In the genomic region with DNA sequence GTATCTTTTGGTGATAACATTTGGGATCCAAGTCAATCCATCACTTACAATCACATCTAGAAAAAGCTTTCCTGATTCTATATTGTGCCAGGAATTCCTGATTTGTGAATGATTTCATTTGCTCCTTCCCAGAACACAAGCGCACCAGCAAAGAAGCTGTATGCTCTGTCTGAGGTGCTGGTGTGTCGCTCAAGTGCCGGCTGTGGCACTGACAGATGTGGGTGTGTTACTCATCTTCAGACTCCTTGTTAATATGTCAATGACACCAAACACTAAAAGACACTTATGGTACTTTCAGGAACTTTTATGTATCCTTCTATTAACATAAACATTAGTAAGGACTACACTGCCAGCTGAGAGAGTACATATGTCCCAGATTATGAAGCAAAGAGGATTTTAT, we compare ENCODE assay signal across 26 cellular contexts.
"Had no signal": no experiment of that assay in that cellular context is flagged by ENCODE, and none has a peak within 500 bp of the region (broad histone marks: within the 10 kb centered on the region; RNA-seq: fewer than 3 reads in every experiment).

No MANE protein-coding gene starts in this region.

- DNase-seq: activated CD4-positive, alpha-beta T cell treated with anti-CD3 and anti-CD28 coated beads, Interleukin-2, amount 10 ng/mL, durations not matched to agents 24 days and 14 days; activated CD4-positive, alpha-beta T cell treated with anti-CD3 and anti-CD28 coated beads, Interleukin-2, amount 50 U/mL, for 4 hours; activated CD8-positive, alpha-beta T cell treated with anti-CD3 and anti-CD28 coated beads, Interleukin-2, amount 10 ng/mL, durations not matched to agents 7 days and 5 days; activated gamma-delta T cell; activated naive CD4-positive, alpha-beta T cell treated with Interleukin-2 at 50 U/mL for 16 hours; activated naive CD8-positive, alpha-beta T cell treated with anti-CD3 and anti-CD28 coated beads, Interleukin-2, amount 10 ng/mL, durations not matched to agents 7 days and 5 days; activated T-cell treated with anti-CD3 and anti-CD28 coated beads, Interleukin-2, amount 50 U/mL, for 24 hours; amygdala; Kasumi-1; KG1; MG63; MV-4-11; NCI-H1092; NCI-H1694; NCI-H2029 treated with DMSO at 0.1 percent for 48 hours; NCI-H2107; NCI-H226; NCI-H446 treated with DMSO at 0.1 percent for 48 hours; NCI-H526; NCI-H774; SHP77; SK-N-SH had no signal

- H3K4me1 Mint-ChIP-seq: activated CD4-positive, alpha-beta T cell treated with anti-CD3 and anti-CD28 coated beads, Interleukin-2, amount 10 ng/mL, durations not matched to agents 24 days and 14 days; activated naive CD4-positive, alpha-beta T cell treated with anti-CD3 and anti-CD28 coated beads, Interleukin-2, amount 50 U/mL, for 24 hours; activated naive CD8-positive, alpha-beta T cell treated with anti-CD3 and anti-CD28 coated beads, Interleukin-2, amount 10 ng/mL, durations not matched to agents 7 days and 5 days had no signal

- H3K36me3 Mint-ChIP-seq: activated naive CD4-positive, alpha-beta T cell treated with anti-CD3 and anti-CD28 coated beads, Interleukin-2, amount 50 U/mL, for 24 hours; activated naive CD8-positive, alpha-beta T cell treated with anti-CD3 and anti-CD28 coated beads, Interleukin-2, amount 10 ng/mL, durations not matched to agents 7 days and 5 days had no signal

- H3K27me3 Mint-ChIP-seq: activated CD4-positive, alpha-beta T cell treated with anti-CD3 and anti-CD28 coated beads, Interleukin-2, amount 10 ng/mL, durations not matched to agents 24 days and 14 days; activated naive CD8-positive, alpha-beta T cell treated with anti-CD3 and anti-CD28 coated beads, Interleukin-2, amount 10 ng/mL, durations not matched to agents 7 days and 5 days had no signal

- H3K9me3 Mint-ChIP-seq: activated CD4-positive, alpha-beta T cell treated with anti-CD3 and anti-CD28 coated beads, Interleukin-2, amount 10 ng/mL, durations not matched to agents 24 days and 14 days; activated naive CD4-positive, alpha-beta T cell treated with anti-CD3 and anti-CD28 coated beads, Interleukin-2, amount 50 U/mL, for 24 hours; activated naive CD8-positive, alpha-beta T cell treated with anti-CD3 and anti-CD28 coated beads, Interleukin-2, amount 10 ng/mL, durations not matched to agents 7 days and 5 days; activated T-cell treated with anti-CD3 and anti-CD28 coated beads, Interleukin-2, amount 50 U/mL, for 24 hours; activated T-helper 2 cell treated with anti-CD3 and anti-CD28 coated beads, Interferon-gamma antibody, Interleukin-2, Interleukin-4, amounts not matched to agents 10 μg/mL and 5 μg/mL and 100 μg/mL, durations not matched to agents 14 hours and 24 hours and 36 hours; T-helper 1 cell treated with Interleukin-12 subunit alpha and Interleukin-12 subunit beta and Interleukin-4 antibody, amounts not matched to agents 30 μg/mL and 1 μg/mL, for 36 hours; T-helper 2 cell treated with Interferon-gamma antibody and Interleukin-4, amounts not matched to agents 5 μg/mL and 100 μg/mL, for 36 hours had no signal

- H3K27ac Mint-ChIP-seq: activated CD4-positive, alpha-beta T cell treated with anti-CD3 and anti-CD28 coated beads, Interleukin-2, amount 10 ng/mL, durations not matched to agents 24 days and 14 days; activated CD8-positive, alpha-beta T cell treated with anti-CD3 and anti-CD28 coated beads, Interleukin-2, amount 10 ng/mL, durations not matched to agents 7 days and 5 days; activated naive CD4-positive, alpha-beta T cell treated with anti-CD3 and anti-CD28 coated beads, Interleukin-2, amount 50 U/mL, for 24 hours; activated naive CD8-positive, alpha-beta T cell treated with anti-CD3 and anti-CD28 coated beads, Interleukin-2, amount 10 ng/mL, durations not matched to agents 7 days and 5 days; activated T-cell treated with anti-CD3 and anti-CD28 coated beads, Interleukin-2, amount 50 U/mL, for 24 hours; activated T-helper 2 cell treated with anti-CD3 and anti-CD28 coated beads, Interferon-gamma antibody, Interleukin-2, Interleukin-4, amounts not matched to agents 10 μg/mL and 5 μg/mL and 100 μg/mL, durations not matched to agents 14 hours and 24 hours and 36 hours; T-helper 1 cell treated with Interleukin-12 subunit alpha and Interleukin-12 subunit beta and Interleukin-4 antibody, amounts not matched to agents 30 μg/mL and 1 μg/mL, for 36 hours; T-helper 2 cell treated with Interferon-gamma antibody and Interleukin-4, amounts not matched to agents 5 μg/mL and 100 μg/mL, for 36 hours had no signal

- H3K4me3 Mint-ChIP-seq: activated CD4-positive, alpha-beta T cell treated with anti-CD3 and anti-CD28 coated beads, Interleukin-2, amount 10 ng/mL, durations not matched to agents 24 days and 14 days; activated CD8-positive, alpha-beta T cell treated with anti-CD3 and anti-CD28 coated beads, Interleukin-2, amount 10 ng/mL, durations not matched to agents 7 days and 5 days; activated naive CD4-positive, alpha-beta T cell treated with anti-CD3 and anti-CD28 coated beads, Interleukin-2, amount 50 U/mL, for 24 hours; activated naive CD8-positive, alpha-beta T cell treated with anti-CD3 and anti-CD28 coated beads, Interleukin-2, amount 10 ng/mL, durations not matched to agents 7 days and 5 days; activated T-cell treated with anti-CD3 and anti-CD28 coated beads, Interleukin-2, amount 50 U/mL, for 24 hours; T-helper 1 cell treated with Interleukin-12 subunit alpha and Interleukin-12 subunit beta and Interleukin-4 antibody, amounts not matched to agents 30 μg/mL and 1 μg/mL, for 36 hours; T-helper 2 cell treated with Interferon-gamma antibody and Interleukin-4, amounts not matched to agents 5 μg/mL and 100 μg/mL, for 36 hours had no signal
